In genomic region chr2:12987246-12987645, GRCh38 we compare ENCODE assay signal across 29 cellular contexts.
"Had no signal": no experiment of that assay in that cellular context is flagged by ENCODE, and none has a peak within 500 bp of the region (broad histone marks: within the 10 kb centered on the region; RNA-seq: fewer than 3 reads in every experiment).

No MANE protein-coding gene starts in this region.

- ATAC-seq: foreskin keratinocyte; gastroesophageal sphincter; heart left ventricle; left colon; lower lobe of right lung; psoas muscle; right cardiac atrium; stimulated activated naive B cell treated with anti-CD40 and anti-IgM and Interleukin-4, amounts not matched to agents 10 μg/mL and 1 μg/mL and 100 μg/mL, for 72 hours; upper lobe of right lung had no signal

- H3K27ac ChIP-seq: dorsolateral prefrontal cortex, esophagus muscularis mucosa, foreskin keratinocyte, gastroesophageal sphincter, heart left ventricle, left ventricle myocardium inferior, lower lobe of right lung, ovary, psoas muscle, sigmoid colon, spleen, thoracic aorta, transverse colon, upper lobe of right lung, uterus had no signal

- H3K4me3 Mint-ChIP-seq: nephron; stimulated activated naive B cell treated with anti-CD40 and anti-IgM and Interleukin-4, amounts not matched to agents 10 μg/mL and 1 μg/mL and 100 μg/mL, for 72 hours; stimulated activated naive CD8-positive, alpha-beta T cell treated with anti-CD3 and anti-CD28 coated beads, Interleukin-15, Interleukin-2, amounts not matched to agents 100 ng/mL and 50 ng/mL, for 24 hours had no signal

- DNase-seq: cerebellar nuclear complex; cortex of kidney; dorsolateral prefrontal cortex; effector CD4-positive, alpha-beta T cell; foreskin keratinocyte; heart left ventricle; hippocampal formation; islet precursor cell; kidney glomerular epithelial cell; left colon; left ventricle myocardium inferior; lower lobe of right lung; nucleus accumbens; ovary; posterior cingulate gyrus; psoas muscle; right cardiac atrium; sigmoid colon; spleen; stimulated activated CD4-positive, alpha-beta T cell treated with anti-CD3 and anti-CD28 coated beads, Interleukin-4, amount 100 ng/mL, for 4 hours; stimulated activated naive B cell treated with anti-CD40 and anti-IgM and Interleukin-4, amounts not matched to agents 10 μg/mL and 1 μg/mL and 100 μg/mL, for 72 hours; transverse colon; upper lobe of right lung; uterus had no signal

- H3K36me3 Mint-ChIP-seq: stimulated activated naive B cell treated with anti-CD40 and anti-IgM and Interleukin-4, amounts not matched to agents 10 μg/mL and 1 μg/mL and 100 μg/mL, for 72 hours had no signal

- H3K27ac Mint-ChIP-seq: nephron; stimulated activated naive B cell treated with anti-CD40 and anti-IgM and Interleukin-4, amounts not matched to agents 10 μg/mL and 1 μg/mL and 100 μg/mL, for 72 hours; stimulated activated naive CD8-positive, alpha-beta T cell treated with anti-CD3 and anti-CD28 coated beads, Interleukin-15, Interleukin-2, amounts not matched to agents 100 ng/mL and 50 ng/mL, for 24 hours had no signal

- H3K9me3 Mint-ChIP-seq: stimulated activated naive B cell treated with anti-CD40 and anti-IgM and Interleukin-4, amounts not matched to agents 10 μg/mL and 1 μg/mL and 100 μg/mL, for 72 hours; stimulated activated naive CD8-positive, alpha-beta T cell treated with anti-CD3 and anti-CD28 coated beads, Interleukin-15, Interleukin-2, amounts not matched to agents 100 ng/mL and 50 ng/mL, for 24 hours had no signal

- H3K4me1 Mint-ChIP-seq: nephron; stimulated activated naive B cell treated with anti-CD40 and anti-IgM and Interleukin-4, amounts not matched to agents 10 μg/mL and 1 μg/mL and 100 μg/mL, for 72 hours had no signal
